28 cellular contexts compared by ENCODE assay signal in genomic region chr14:93480867-93481266, GRCh38. TPM values are rescaled to one million over a fixed set of nuclear protein-coding genes. Genes with fewer than 3 reads are reported as not detected.
"Had no signal": no experiment of that assay in that cellular context is flagged by ENCODE, and none has a peak within 500 bp of the region (broad histone marks: within the 10 kb centered on the region; RNA-seq: fewer than 3 reads in every experiment).

No MANE protein-coding gene starts in this region.

- FAIRE-seq: endometrium, islet of Langerhans, keratinocyte had no signal

- DNase-seq: cortex of kidney; effector CD8-positive, alpha-beta T cell; effector memory CD8-positive, alpha-beta T cell; endodermal cell; erythroblast; esophagus squamous epithelium; foreskin fibroblast; foreskin melanocyte; gastrocnemius medialis; glutamatergic neuron; head of caudate nucleus; heart right ventricle; hippocampal formation; left cardiac atrium; left lung; left ventricle myocardium superior; lower lobe of right lung; mesendoderm; midbrain; naive B cell; naive thymus-derived CD8-positive, alpha-beta T cell had no signal

- H3K36me3 ChIP-seq: esophagus squamous epithelium, gastrocnemius medialis, heart right ventricle, left lung, lower lobe of right lung had no signal

- H3K27me3 ChIP-seq: esophagus squamous epithelium, gastrocnemius medialis, heart right ventricle, left lung had no signal

- H3K27ac ChIP-seq: epithelial cell of prostate, esophagus squamous epithelium, gastrocnemius medialis, heart right ventricle, left lung, lower lobe of right lung had no signal

- H3K9me3 ChIP-seq: esophagus squamous epithelium, gastrocnemius medialis, heart right ventricle, left lung, lower lobe of right lung had no signal

- H3K4me1 ChIP-seq: esophagus squamous epithelium, gastrocnemius medialis, heart right ventricle, left lung, lower lobe of right lung had no signal

- H3K4me3 ChIP-seq: esophagus squamous epithelium, gastrocnemius medialis, heart right ventricle, left lung, lower lobe of right lung had no signal

- ATAC-seq: effector memory CD8-positive, alpha-beta T cell; esophagus mucosa; gastrocnemius medialis; heart right ventricle; left cardiac atrium; left lung; left ventricle myocardium superior; lower lobe of right lung; naive thymus-derived CD8-positive, alpha-beta T cell had no signal

RNA-seq across cellular contexts. Expression of gene UNC79, which starts 50.1 kb away (rescaled TPM):
- total RNA-seq: lung microvascular endothelial cell; mononuclear cell; naive thymus-derived CD8-positive, alpha-beta T cell had no signal
- polyA plus RNA-seq: naive thymus-derived CD8-positive, alpha-beta T cell had no signal
